ENCODE assay signal across 24 cellular contexts in the genomic region with DNA sequence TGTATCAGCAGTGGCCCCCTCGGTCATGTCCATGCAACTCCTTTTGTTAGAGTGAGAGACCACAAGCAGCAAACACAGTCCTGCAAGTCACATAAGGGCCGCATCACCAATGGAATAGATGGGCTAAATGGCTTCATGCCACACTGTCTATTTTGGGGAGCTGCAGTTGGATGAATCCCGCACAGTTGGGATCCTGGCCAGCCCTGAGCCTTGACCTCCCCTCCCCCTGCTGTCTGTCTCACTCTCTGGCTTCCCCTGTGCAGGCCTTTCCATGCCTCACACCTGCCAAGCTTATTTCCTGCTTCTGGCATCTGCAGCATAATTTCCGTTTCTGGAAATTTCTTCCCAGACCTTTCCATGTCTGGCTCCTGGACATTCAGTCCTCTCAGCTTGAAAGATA.
"Had no signal": no experiment of that assay in that cellular context is flagged by ENCODE, and none has a peak within 500 bp of the region (broad histone marks: within the 10 kb centered on the region; RNA-seq: fewer than 3 reads in every experiment).

No MANE protein-coding gene starts in this region.

- H3K36me3 ChIP-seq: adrenal gland, MG63, SJCRH30 had no signal

- H3K27me3 Mint-ChIP-seq: activated CD4-positive, alpha-beta T cell treated with anti-CD3 and anti-CD28 coated beads for 36 hours had no signal

- ATAC-seq: activated CD4-positive, alpha-beta T cell treated with anti-CD3 and anti-CD28 coated beads for 36 hours; activated CD8-positive, alpha-beta T cell treated with anti-CD3 and anti-CD28 coated beads for 36 hours; activated T-cell treated with anti-CD3 and anti-CD28 coated beads, Interleukin-2, amount 50 U/mL, for 72 hours had no signal

- DNase-seq: activated CD4-positive, alpha-beta T cell treated with anti-CD3 and anti-CD28 coated beads for 36 hours; activated CD4-positive, alpha-beta T cell treated with anti-CD3 and anti-CD28 coated beads, Interleukin-2, amount 50 U/mL, for 1 hour; activated CD8-positive, alpha-beta memory T cell treated with anti-CD3 and anti-CD28 coated beads, Interleukin-2, amount 50 U/mL, for 4 hours; activated CD8-positive, alpha-beta T cell treated with anti-CD3 and anti-CD28 coated beads for 36 hours; activated naive CD4-positive, alpha-beta T cell treated with anti-CD3 and anti-CD28 coated beads, Interleukin-2, amount 50 U/mL, for 16 hours; activated naive CD8-positive, alpha-beta T cell treated with anti-CD3 and anti-CD28 coated beads, Interleukin-2, amount 10 ng/mL, durations not matched to agents 7 days and 5 days; activated T-cell treated with anti-CD3 and anti-CD28 coated beads, Interleukin-2, amount 50 U/mL, for 72 hours; adrenal gland; anterior cingulate cortex; MG63; MV-4-11; NCI-H1092 treated with DMSO at 0.1 percent for 48 hours; NCI-H1436; NCI-H1694 treated with DMSO at 0.1 percent for 48 hours; NCI-H2029 treated with DMSO at 0.1 percent for 48 hours; NCI-H345; NCI-H510A; NCI-H526 treated with DMSO at 0.1 percent for 48 hours; NCI-H82; SJCRH30; SK-N-SH; T-helper 1 cell had no signal

- H3K27me3 ChIP-seq: adrenal gland, MG63 had no signal

- H3K9me3 ChIP-seq: adrenal gland, MG63, SJCRH30, SK-N-SH had no signal

- H3K9me3 Mint-ChIP-seq: activated CD8-positive, alpha-beta T cell treated with anti-CD3 and anti-CD28 coated beads for 36 hours; activated naive CD8-positive, alpha-beta T cell treated with anti-CD3 and anti-CD28 coated beads, Interleukin-2, amount 10 ng/mL, durations not matched to agents 7 days and 5 days; activated T-cell treated with anti-CD3 and anti-CD28 coated beads, Interleukin-2, amount 50 U/mL, for 72 hours had no signal

- H3K9ac ChIP-seq: KMS-11, SK-N-SH had no signal

- H3K4me1 Mint-ChIP-seq: activated CD4-positive, alpha-beta T cell treated with anti-CD3 and anti-CD28 coated beads for 36 hours; activated naive CD8-positive, alpha-beta T cell treated with anti-CD3 and anti-CD28 coated beads, Interleukin-2, amount 10 ng/mL, durations not matched to agents 7 days and 5 days had no signal

- H3K27ac Mint-ChIP-seq: activated CD4-positive, alpha-beta T cell treated with anti-CD3 and anti-CD28 coated beads for 36 hours; activated CD8-positive, alpha-beta T cell treated with anti-CD3 and anti-CD28 coated beads for 36 hours; activated naive CD8-positive, alpha-beta T cell treated with anti-CD3 and anti-CD28 coated beads, Interleukin-2, amount 10 ng/mL, durations not matched to agents 7 days and 5 days had no signal

- H3K4me3 Mint-ChIP-seq: activated CD4-positive, alpha-beta T cell treated with anti-CD3 and anti-CD28 coated beads for 36 hours; activated CD8-positive, alpha-beta T cell treated with anti-CD3 and anti-CD28 coated beads for 36 hours; activated naive CD8-positive, alpha-beta T cell treated with anti-CD3 and anti-CD28 coated beads, Interleukin-2, amount 10 ng/mL, durations not matched to agents 7 days and 5 days; activated T-cell treated with anti-CD3 and anti-CD28 coated beads, Interleukin-2, amount 50 U/mL, for 72 hours had no signal

- H3K27ac ChIP-seq: adrenal gland, KMS-11, SJCRH30, VCaP had no signal

- H3K36me3 Mint-ChIP-seq: activated naive CD8-positive, alpha-beta T cell treated with anti-CD3 and anti-CD28 coated beads, Interleukin-2, amount 10 ng/mL, durations not matched to agents 7 days and 5 days had no signal

- H3K4me3 ChIP-seq: adrenal gland, MG63, SJCRH30 had no signal

- H3K4me1 ChIP-seq: SJCRH30 had no signal

- H3K4me2 ChIP-seq: KMS-11, SK-N-SH had no signal
